7 cellular contexts compared by ENCODE assay signal in the genomic region with DNA sequence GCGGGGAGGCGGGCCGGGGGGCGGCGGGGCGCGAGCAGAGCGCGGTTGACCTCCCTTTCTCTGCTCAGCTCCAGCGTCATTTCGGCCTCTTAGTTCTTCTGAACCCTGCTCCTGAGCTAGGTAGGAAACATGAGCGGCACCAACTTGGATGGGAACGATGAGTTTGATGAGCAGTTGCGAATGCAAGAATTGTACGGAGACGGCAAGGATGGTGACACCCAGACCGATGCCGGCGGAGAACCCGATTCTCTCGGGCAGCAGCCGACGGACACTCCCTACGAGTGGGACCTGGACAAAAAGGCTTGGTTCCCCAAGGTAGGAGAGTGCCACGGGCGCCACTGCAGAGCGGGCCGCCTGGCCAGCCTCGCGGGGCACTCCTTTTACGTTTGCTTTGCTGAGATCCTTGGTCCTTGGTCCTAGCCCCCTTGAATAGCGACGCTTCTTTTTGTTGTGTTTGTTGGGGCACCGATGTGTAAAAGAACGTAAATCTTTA. TPM values are rescaled to one million over a fixed set of nuclear protein-coding genes. Genes with fewer than 3 reads are reported as not detected.
DNase-seq lines count a peak whose midpoint lies in the region; ATAC-seq and TF ChIP-seq lines count a peak whose summit lies in the region.

A gene with protein sequence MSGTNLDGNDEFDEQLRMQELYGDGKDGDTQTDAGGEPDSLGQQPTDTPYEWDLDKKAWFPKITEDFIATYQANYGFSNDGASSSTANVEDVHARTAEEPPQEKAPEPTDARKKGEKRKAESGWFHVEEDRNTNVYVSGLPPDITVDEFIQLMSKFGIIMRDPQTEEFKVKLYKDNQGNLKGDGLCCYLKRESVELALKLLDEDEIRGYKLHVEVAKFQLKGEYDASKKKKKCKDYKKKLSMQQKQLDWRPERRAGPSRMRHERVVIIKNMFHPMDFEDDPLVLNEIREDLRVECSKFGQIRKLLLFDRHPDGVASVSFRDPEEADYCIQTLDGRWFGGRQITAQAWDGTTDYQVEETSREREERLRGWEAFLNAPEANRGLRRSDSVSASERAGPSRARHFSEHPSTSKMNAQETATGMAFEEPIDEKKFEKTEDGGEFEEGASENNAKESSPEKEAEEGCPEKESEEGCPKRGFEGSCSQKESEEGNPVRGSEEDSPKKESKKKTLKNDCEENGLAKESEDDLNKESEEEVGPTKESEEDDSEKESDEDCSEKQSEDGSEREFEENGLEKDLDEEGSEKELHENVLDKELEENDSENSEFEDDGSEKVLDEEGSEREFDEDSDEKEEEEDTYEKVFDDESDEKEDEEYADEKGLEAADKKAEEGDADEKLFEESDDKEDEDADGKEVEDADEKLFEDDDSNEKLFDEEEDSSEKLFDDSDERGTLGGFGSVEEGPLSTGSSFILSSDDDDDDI (plus strand): TSS at position 37 of the 493 bp plus-strand sequence. CDS start 93 bp downstream, at position 130.

- H3K9me3 Mint-ChIP-seq in endodermal cell = peaks cover 34% of the 10 kb centered on the region

- CTCF ChIA-PET in RWPE1 (lab: Yijun Ruan, JAX) = no interaction called here

- peak within 1 kb of the TSS; percentile 96 for H3K27ac Mint-ChIP-seq in endodermal cell

- WGBS in endodermal cell (ENCODE audit: insufficient coverage in 1 of 2, insufficient read length in 1 of 2), 2 experiments = 0% methylated on average over 4 to 31 of the region's 35 CpGs

- peaks cover 6% of the 10 kb centered on the region for H3K4me1 Mint-ChIP-seq in endodermal cell

- H3K36me3 ChIP-seq in endodermal cell (ENCODE audit: control insufficient read depth, insufficient read depth, low read length) (peaks cover 31% of the 10 kb centered on the region), muscle layer of colon (ENCODE audit: insufficient read depth, low read length) (peaks cover 8% of the 10 kb centered on the region)

- DNase-seq in HFF-Myc (ENCODE audit: extremely low read depth, low read depth) = no peak
- DNase-seq in RWPE1 (ENCODE audit: low spot score) = no peak
- no peak for DNase-seq in endodermal cell
- DNase-seq in CD1c-positive myeloid dendritic cell (ENCODE audit: extremely low spot score) = no peak
- no peak for DNase-seq in COLO829 (ENCODE audit: low spot score)

- H3K4me1 ChIP-seq in endodermal cell (ENCODE audit: control insufficient read depth, insufficient read depth, low read length) (no peaks in the 10 kb centered on the region), muscle layer of colon (ENCODE audit: insufficient read depth, low read length) (no peaks in the 10 kb centered on the region)

- peaks cover 8% of the 10 kb centered on the region for H3K36me3 Mint-ChIP-seq in endodermal cell (ENCODE audit: low read depth)

- H3K27me3 Mint-ChIP-seq in endodermal cell (ENCODE audit: insufficient read depth) = no peaks in the 10 kb centered on the region

- H3K4me3 Mint-ChIP-seq in endodermal cell = peak within 1 kb of the TSS; percentile 83

- H3K9ac ChIP-seq in endodermal cell (ENCODE audit: extremely low read depth, low read length, poor library complexity, severe bottlenecking) = peak within 1 kb of the TSS; percentile 77
- peak within 1 kb of the TSS; percentile 64 for H3K9ac ChIP-seq in muscle layer of colon (ENCODE audit: low read length)

- peak; percentile 24 for ATAC-seq in GM18517 (IDR thresholded peaks at IDR 0.05; ENCODE audit: unreplicated experiment)

- H3K4me3 ChIP-seq in HFF-Myc (replicated peaks; ENCODE audit: low read depth, low read length) = peak within 1 kb of the TSS; percentile 70
- H3K4me3 ChIP-seq in endodermal cell (ENCODE audit: low read length) = peak within 1 kb of the TSS; percentile 91
- peak within 1 kb of the TSS; percentile 53 to 64 for H3K4me3 ChIP-seq in muscle layer of colon (ENCODE audit: low read depth in 1 of 2, low read length in 2 of 2)

- H3K27me3 ChIP-seq in endodermal cell (ENCODE audit: control insufficient read depth, insufficient read depth, low read length, poor library complexity, severe bottlenecking) (no peaks in the 10 kb centered on the region), muscle layer of colon (ENCODE audit: control insufficient read depth in 1 of 2, insufficient read depth in 2 of 2, low read length in 2 of 2) (peaks cover 0 to 4% of the 10 kb centered on the region in 2 donors)

- H3K27ac ChIP-seq in RWPE1 (peak within 1 kb of the TSS; percentile 96), endodermal cell (ENCODE audit: low read depth, low read length) (peak within 1 kb of the TSS; percentile 92), muscle layer of colon (ENCODE audit: low read depth, low read length) (peak within 1 kb of the TSS; percentile 59)

- POLR2A ChIA-PET in RWPE1 (lab: Yijun Ruan, JAX; ENCODE audit: low non-redundant PET) = no interaction called here

- TF ChIP-seq CTCF in HFF-Myc (IDR thresholded peaks at IDR 0.05; ENCODE audit: low read depth, low read length, missing control alignments) (no peak), RWPE1 (conservative IDR thresholded peaks at IDR 0.05; ENCODE audit: low read depth) (no peak), endodermal cell (conservative IDR thresholded peaks at IDR 0.05) (no peak)

- H3K9me3 ChIP-seq in endodermal cell (ENCODE audit: control insufficient read depth, low read length) (no peaks in the 10 kb centered on the region), muscle layer of colon (ENCODE audit: low read length) (no peaks in the 10 kb centered on the region)

RNA-seq across cellular contexts. Expression of the gene that starts here (rescaled TPM):
- total RNA-seq in endodermal cell = 10 to 100 TPM; 61.1 to 75.5 TPM
- 77.6 TPM for polyA plus RNA-seq in endodermal cell (2013, experiment 1 of 2)
- polyA plus RNA-seq in endodermal cell (2013, experiment 2 of 2) = 71.5 TPM
